24 cellular contexts compared by ENCODE assay signal in the genomic region with DNA sequence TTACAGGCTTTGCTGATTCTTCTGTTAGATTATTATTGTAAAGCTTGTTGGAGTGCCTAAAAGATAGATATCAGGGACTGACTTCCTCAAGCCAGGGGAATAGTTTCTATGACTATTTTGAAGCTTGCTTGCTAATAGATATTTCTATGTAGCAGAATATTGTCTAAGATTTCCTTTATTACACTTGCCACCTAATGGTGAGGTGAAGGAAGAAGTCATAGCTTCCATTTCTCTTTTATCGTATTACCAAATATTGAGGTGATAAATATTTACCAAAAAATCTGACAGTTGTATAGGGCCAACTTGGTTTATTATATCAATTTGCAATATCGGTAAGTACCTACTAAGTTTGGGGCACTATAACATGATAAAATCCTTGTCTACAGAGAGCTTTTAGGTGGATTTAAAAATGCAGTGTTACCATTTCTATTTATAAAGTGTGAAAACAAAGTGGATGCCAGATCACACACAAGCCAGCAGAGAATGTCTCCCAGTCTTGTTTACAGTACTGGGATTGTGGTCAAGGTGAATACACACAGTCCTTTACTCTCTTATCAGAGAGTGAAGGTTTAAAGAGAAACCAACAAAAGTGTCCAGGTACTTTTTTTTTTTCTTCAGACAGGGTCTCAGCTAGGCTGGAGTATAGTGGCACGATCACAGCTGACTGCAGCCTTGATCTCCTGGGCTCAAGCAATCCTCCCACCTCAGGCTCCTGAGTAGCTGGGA.
"Had no signal": no experiment of that assay in that cellular context is flagged by ENCODE, and none has a peak within 500 bp of the region (broad histone marks: within the 10 kb centered on the region; RNA-seq: fewer than 3 reads in every experiment).

No MANE protein-coding gene starts in this region.

- H2AFZ ChIP-seq: neural progenitor cell had no signal

- DNase-seq: activated CD4-positive, alpha-beta T cell treated with anti-CD3 and anti-CD28 coated beads for 36 hours; activated CD4-positive, alpha-beta T cell treated with anti-CD3 and anti-CD28 coated beads, Interleukin-2, amount 50 U/mL, for 48 hours; activated naive CD4-positive, alpha-beta T cell; activated naive CD8-positive, alpha-beta T cell treated with anti-CD3 and anti-CD28 coated beads for 36 hours; activated T-cell treated with anti-CD3 and anti-CD28 coated beads, Interleukin-2, amount 50 U/mL, for 1 hour; amniotic stem cell; dermis blood vessel endothelial cell; effector memory CD8-positive, alpha-beta T cell; hippocampal formation; islet precursor cell; left lung; mesenchymal stem cell; mucosa of descending colon; naive B cell; sigmoid colon; spleen; stimulated activated CD4-positive, alpha-beta T cell treated with anti-CD3 and anti-CD28 coated beads, Interleukin-4, amount 100 ng/mL, for 4 hours; upper lobe of left lung had no signal

- H3K27me3 ChIP-seq: cardiac muscle cell, left lung, neural progenitor cell, sigmoid colon, spleen, upper lobe of left lung had no signal

- H3K4me2 ChIP-seq: neural progenitor cell had no signal

- H3K9me3 Mint-ChIP-seq: activated naive CD8-positive, alpha-beta T cell treated with anti-CD3 and anti-CD28 coated beads for 36 hours; effector memory CD8-positive, alpha-beta T cell had no signal

- H3K27ac Mint-ChIP-seq: activated CD4-positive, alpha-beta T cell treated with anti-CD3 and anti-CD28 coated beads for 36 hours; activated naive CD8-positive, alpha-beta T cell treated with anti-CD3 and anti-CD28 coated beads for 36 hours; activated T-helper 17 cell treated with anti-CD3 and anti-CD28 coated beads, Interleukin-2, amount 50 U/mL, for 72 hours; effector memory CD8-positive, alpha-beta T cell; naive B cell; neural progenitor cell; stimulated activated memory B cell treated with anti-CD40 and anti-IgM and Interleukin-4, amounts not matched to agents 10 μg/mL and 1 μg/mL and 100 μg/mL, for 72 hours; WTC11 had no signal

- H3K27ac ChIP-seq: cardiac muscle cell, left lung, neural progenitor cell, sigmoid colon, spleen, thoracic aorta, upper lobe of left lung had no signal

- H3K4me3 Mint-ChIP-seq: activated CD4-positive, alpha-beta T cell treated with anti-CD3 and anti-CD28 coated beads for 36 hours; activated naive CD8-positive, alpha-beta T cell treated with anti-CD3 and anti-CD28 coated beads for 36 hours; activated T-helper 17 cell treated with anti-CD3 and anti-CD28 coated beads, Interleukin-2, amount 50 U/mL, for 72 hours; effector memory CD8-positive, alpha-beta T cell; naive B cell; neural progenitor cell; stimulated activated memory B cell treated with anti-CD40 and anti-IgM and Interleukin-4, amounts not matched to agents 10 μg/mL and 1 μg/mL and 100 μg/mL, for 72 hours; WTC11 had no signal

- H3K27me3 Mint-ChIP-seq: activated T-helper 17 cell treated with anti-CD3 and anti-CD28 coated beads, Interleukin-2, amount 50 U/mL, for 72 hours had no signal

- H3K4me1 Mint-ChIP-seq: activated CD4-positive, alpha-beta T cell treated with anti-CD3 and anti-CD28 coated beads for 36 hours; activated naive CD8-positive, alpha-beta T cell treated with anti-CD3 and anti-CD28 coated beads for 36 hours; activated T-helper 17 cell treated with anti-CD3 and anti-CD28 coated beads, Interleukin-2, amount 50 U/mL, for 72 hours; stimulated activated memory B cell treated with anti-CD40 and anti-IgM and Interleukin-4, amounts not matched to agents 10 μg/mL and 1 μg/mL and 100 μg/mL, for 72 hours had no signal

- H3K36me3 Mint-ChIP-seq: activated naive CD8-positive, alpha-beta T cell treated with anti-CD3 and anti-CD28 coated beads for 36 hours; naive B cell; neural progenitor cell; stimulated activated memory B cell treated with anti-CD40 and anti-IgM and Interleukin-4, amounts not matched to agents 10 μg/mL and 1 μg/mL and 100 μg/mL, for 72 hours had no signal

- H3K4me1 ChIP-seq: left lung, spleen, upper lobe of left lung had no signal

- H3K9me3 ChIP-seq: mucosa of descending colon, sigmoid colon, thoracic aorta, upper lobe of left lung had no signal

- H3K4me3 ChIP-seq: cardiac muscle cell, left lung, mucosa of descending colon, neural progenitor cell, sigmoid colon, spleen, thoracic aorta, upper lobe of left lung had no signal

- ATAC-seq: activated CD4-positive, alpha-beta T cell treated with anti-CD3 and anti-CD28 coated beads for 36 hours; activated T-helper 17 cell treated with anti-CD3 and anti-CD28 coated beads, Interleukin-2, amount 50 U/mL, for 72 hours; effector memory CD8-positive, alpha-beta T cell; left lung; mucosa of descending colon; stimulated activated memory B cell treated with anti-CD40 and anti-IgM and Interleukin-4, amounts not matched to agents 10 μg/mL and 1 μg/mL and 100 μg/mL, for 72 hours; WTC11 had no signal

- H3K36me3 ChIP-seq: cardiac muscle cell, left lung, neural progenitor cell, sigmoid colon, spleen, thoracic aorta, upper lobe of left lung had no signal
